Comparison of ENCODE assay signal across 25 cellular contexts in the genomic region with DNA sequence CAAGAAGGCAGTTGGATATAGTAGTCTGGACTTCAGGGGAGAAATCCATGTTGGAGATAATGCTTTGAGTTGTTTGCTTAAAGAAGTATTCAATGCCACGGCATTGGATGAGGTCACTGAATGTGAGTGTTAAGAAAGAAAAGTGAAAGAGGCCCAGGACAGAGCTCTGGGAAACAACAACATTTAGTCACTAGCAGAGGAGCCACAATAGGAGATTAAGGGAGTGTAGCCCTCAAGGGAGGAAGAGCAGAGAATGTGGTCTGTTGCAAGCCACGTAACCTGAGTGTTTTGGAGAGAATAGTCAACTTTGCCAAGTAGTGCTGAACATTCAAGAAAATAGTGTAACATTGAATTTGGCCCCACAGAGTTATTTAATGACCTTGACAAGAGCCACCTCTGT.
DNase-seq lines count a peak whose midpoint lies in the region; ATAC-seq and TF ChIP-seq lines count a peak whose summit lies in the region.
"Had no signal": no experiment of that assay in that cellular context is flagged by ENCODE, and none has a peak within 500 bp of the region (broad histone marks: within the 10 kb centered on the region; RNA-seq: fewer than 3 reads in every experiment).

No MANE protein-coding gene starts in this region.

- DNase-seq in Daoy (ENCODE audit: low read depth) (peak; percentile 63), NCI-H226 (peak; percentile 8), glomerular visceral epithelial cell (ENCODE audit: extremely low spot score) (peak; percentile 5), progenitor cell of endocrine pancreas (ENCODE audit: low spot score, unreplicated experiment) (no peak), HFFc6 (no peak)
- DNase-seq in activated T-cell treated with anti-CD3 and anti-CD28 coated beads, Interleukin-2, amount 50 U/mL, for 48 hours: no peak
- DNase-seq: CD8-positive, alpha-beta memory T cell; DMS 273 treated with DMSO at 0.1 percent for 48 hours; DMS79; GF-D8; IMR-90; KG1; MM.1S; NCI-H1092; NCI-H1417 treated with DMSO at 0.1 percent for 48 hours; NCI-H1694 treated with DMSO at 0.1 percent for 48 hours; NCI-H2081 treated with DMSO at 0.1 percent for 48 hours; NCI-H2171; NCI-H345; NCI-H510A treated with DMSO at 0.1 percent for 48 hours; NCI-H774; PC-3; SK-N-SH had no signal

- no peak for TF ChIP-seq CTCF in progenitor cell of endocrine pancreas (IDR thresholded peaks at IDR 0.05; ENCODE audit: unreplicated experiment)
- TF ChIP-seq CTCF in HFFc6 (IDR thresholded peaks at IDR 0.05): no peak

- H3K4me1 Mint-ChIP-seq in progenitor cell of endocrine pancreas (ENCODE audit: low read depth) (peaks cover 30% of the 10 kb centered on the region), HFFc6 (ENCODE audit: low read depth) (no peaks in the 10 kb centered on the region)
- H3K4me1 Mint-ChIP-seq: B cell; CD8-positive, alpha-beta memory T cell had no signal

- peak overlapping the region; percentile 79 for H3K27ac Mint-ChIP-seq in progenitor cell of endocrine pancreas
- H3K27ac Mint-ChIP-seq in HFFc6: no peak overlapping the region
- H3K27ac Mint-ChIP-seq: B cell; CD8-positive, alpha-beta memory T cell had no signal

- H3K27me3 Mint-ChIP-seq in progenitor cell of endocrine pancreas: no peaks in the 10 kb centered on the region
- peaks cover 2% of the 10 kb centered on the region for H3K27me3 Mint-ChIP-seq in HFFc6 (ENCODE audit: insufficient read depth)
- H3K27me3 Mint-ChIP-seq: B cell had no signal

- H3K9me3 Mint-ChIP-seq in progenitor cell of endocrine pancreas (ENCODE audit: low read depth) (peaks cover 1% of the 10 kb centered on the region), HFFc6 (peaks cover 24% of the 10 kb centered on the region; the same call in 1 of the 2 replicates)

- H3K4me3 Mint-ChIP-seq in progenitor cell of endocrine pancreas (ENCODE audit: low read depth): no peak overlapping the region
- H3K4me3 Mint-ChIP-seq in HFFc6: no peak overlapping the region
- H3K4me3 Mint-ChIP-seq: B cell; CD8-positive, alpha-beta memory T cell had no signal

- peaks cover 3% of the 10 kb centered on the region for H3K36me3 Mint-ChIP-seq in progenitor cell of endocrine pancreas (ENCODE audit: insufficient read depth)
- no peaks in the 10 kb centered on the region for H3K36me3 Mint-ChIP-seq in HFFc6 (ENCODE audit: low read depth)

- ATAC-seq in GM21825 (IDR thresholded peaks at IDR 0.05; ENCODE audit: unreplicated experiment): no peak
- ATAC-seq: PC-3 had no signal

Comparison
In these comparisons a context has a peak if more than half of its experiments do, and no peak if none do; other contexts are left out.
1. DNase-seq: peak in Daoy (single experiment), NCI-H226 (single experiment) and glomerular visceral epithelial cell (single experiment); none in progenitor cell of endocrine pancreas (single experiment), HFFc6 (single experiment) and activated T-cell treated with anti-CD3 and anti-CD28 coated beads, Interleukin-2, amount 50 U/mL, for 48 hours (0 of 2).